1 cellular context compared by ENCODE assay signal in genomic region chr4:152536545-152537182, GRCh38.
A peak's percentile ranks its signal among the peaks of the same experiment; 100 is the strongest.
TF ChIP-seq lines count a peak whose summit lies in the region.

No MANE protein-coding gene starts in this region.

TF ChIP-seq in HepG2, 621 proteins besides CTCF, POLR2A, EP300 and RAD21 (continued from another document and continues in another):
- 0 out of 2 replicates have a peak, but pooled peaks have one; percentile 74 for TF ChIP-seq ZNF605 (CRISPR knock-in tag; IDR thresholded peaks at IDR 0.05)
- TF ChIP-seq, protein P1, sequence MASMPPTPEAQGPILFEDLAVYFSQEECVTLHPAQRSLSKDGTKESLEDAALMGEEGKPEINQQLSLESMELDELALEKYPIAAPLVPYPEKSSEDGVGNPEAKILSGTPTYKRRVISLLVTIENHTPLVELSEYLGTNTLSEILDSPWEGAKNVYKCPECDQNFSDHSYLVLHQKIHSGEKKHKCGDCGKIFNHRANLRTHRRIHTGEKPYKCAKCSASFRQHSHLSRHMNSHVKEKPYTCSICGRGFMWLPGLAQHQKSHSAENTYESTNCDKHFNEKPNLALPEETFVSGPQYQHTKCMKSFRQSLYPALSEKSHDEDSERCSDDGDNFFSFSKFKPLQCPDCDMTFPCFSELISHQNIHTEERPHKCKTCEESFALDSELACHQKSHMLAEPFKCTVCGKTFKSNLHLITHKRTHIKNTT (CRISPR knock-in tag; IDR thresholded peaks at IDR 0.05): no peak
- TF ChIP-seq CREB1 (IDR thresholded peaks at IDR 0.05): no peak
- no peak for TF ChIP-seq CREB1 (CRISPR knock-in tag; IDR thresholded peaks at IDR 0.05)
- no peak for TF ChIP-seq ZFP82 (CRISPR knock-in tag; IDR thresholded peaks at IDR 0.05; ENCODE audit: borderline replicate concordance)
- TF ChIP-seq TOPORS (CRISPR knock-in tag; IDR thresholded peaks at IDR 0.05): no peak
- TF ChIP-seq REPIN1 (CRISPR knock-in tag; IDR thresholded peaks at IDR 0.05; ENCODE audit: borderline replicate concordance, low read depth): peak; percentile 4; the same call in 1 of the 2 replicates
- no peak for TF ChIP-seq REST (IDR thresholded peaks at IDR 0.05; ENCODE audit: borderline replicate concordance in 1 of 2, low read depth in 1 of 2, low read length in 2 of 2)
- TF ChIP-seq ZSCAN20 (CRISPR knock-in tag; IDR thresholded peaks at IDR 0.05; ENCODE audit: borderline replicate concordance): no peak
- TF ChIP-seq HOXA9 (CRISPR knock-in tag; IDR thresholded peaks at IDR 0.05; ENCODE audit: borderline replicate concordance): peak; percentile 16; the same call in 1 of the 2 replicates
- no peak for TF ChIP-seq ISL2 (CRISPR knock-in tag; IDR thresholded peaks at IDR 0.05)
- TF ChIP-seq ELF4 (CRISPR knock-in tag; IDR thresholded peaks at IDR 0.05; ENCODE audit: borderline replicate concordance): peak; percentile 81
- no peak for TF ChIP-seq ZNF329 (CRISPR knock-in tag; IDR thresholded peaks at IDR 0.05; ENCODE audit: low read depth)
- 0 out of 2 replicates have a peak, but pooled peaks have one; percentile 3 for TF ChIP-seq TAF1 (CRISPR knock-in tag; IDR thresholded peaks at IDR 0.05)
- TF ChIP-seq E2F2 (CRISPR knock-in tag; IDR thresholded peaks at IDR 0.05; ENCODE audit: borderline replicate concordance): no peak
- TF ChIP-seq ESRRA (CRISPR knock-in tag; IDR thresholded peaks at IDR 0.05; ENCODE audit: low read depth): no peak
- 0 out of 2 replicates have a peak, but pooled peaks have one; percentile 10 for TF ChIP-seq ZNF564 (CRISPR knock-in tag; IDR thresholded peaks at IDR 0.05)
- TF ChIP-seq ZNF256 (CRISPR knock-in tag; conservative IDR thresholded peaks at IDR 0.05): no peak
- no peak for TF ChIP-seq TP53 (CRISPR knock-in tag; conservative IDR thresholded peaks at IDR 0.05)
- no peak for TF ChIP-seq SATB2 (CRISPR knock-in tag; IDR thresholded peaks at IDR 0.05)
- no peak for TF ChIP-seq ZNF7 (CRISPR knock-in tag; IDR thresholded peaks at IDR 0.05)
- 0 out of 2 replicates have a peak, but pooled peaks have one; percentile 20 for TF ChIP-seq ZNF691 (CRISPR knock-in tag; IDR thresholded peaks at IDR 0.05; ENCODE audit: borderline replicate concordance, low read depth)
- no peak for TF ChIP-seq ZNF768 (CRISPR knock-in tag; IDR thresholded peaks at IDR 0.05)
- no peak for TF ChIP-seq CHD4 (IDR thresholded peaks at IDR 0.05; ENCODE audit: borderline replicate concordance, low read length)
- no peak for TF ChIP-seq SP2 (CRISPR knock-in tag; IDR thresholded peaks at IDR 0.05)
- TF ChIP-seq, protein P2, sequence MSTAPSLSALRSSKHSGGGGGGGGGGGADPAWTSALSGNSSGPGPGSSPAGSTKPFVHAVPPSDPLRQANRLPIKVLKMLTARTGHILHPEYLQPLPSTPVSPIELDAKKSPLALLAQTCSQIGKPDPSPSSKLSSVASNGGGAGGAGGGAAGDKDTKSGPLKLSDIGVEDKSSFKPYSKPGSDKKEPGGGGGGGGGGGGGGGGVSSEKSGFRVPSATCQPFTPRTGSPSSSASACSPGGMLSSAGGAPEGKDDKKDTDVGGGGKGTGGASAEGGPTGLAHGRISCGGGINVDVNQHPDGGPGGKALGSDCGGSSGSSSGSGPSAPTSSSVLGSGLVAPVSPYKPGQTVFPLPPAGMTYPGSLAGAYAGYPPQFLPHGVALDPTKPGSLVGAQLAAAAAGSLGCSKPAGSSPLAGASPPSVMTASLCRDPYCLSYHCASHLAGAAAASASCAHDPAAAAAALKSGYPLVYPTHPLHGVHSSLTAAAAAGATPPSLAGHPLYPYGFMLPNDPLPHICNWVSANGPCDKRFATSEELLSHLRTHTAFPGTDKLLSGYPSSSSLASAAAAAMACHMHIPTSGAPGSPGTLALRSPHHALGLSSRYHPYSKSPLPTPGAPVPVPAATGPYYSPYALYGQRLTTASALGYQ (CRISPR knock-in tag; IDR thresholded peaks at IDR 0.05): no peak
- peak; percentile 17; the same call in 1 of the 2 replicates for TF ChIP-seq MTA1 (CRISPR knock-in tag; IDR thresholded peaks at IDR 0.05; ENCODE audit: borderline replicate concordance)
- no peak for TF ChIP-seq ZNF468 (CRISPR knock-in tag; IDR thresholded peaks at IDR 0.05)
- no peak for TF ChIP-seq SUZ12 (IDR thresholded peaks at IDR 0.05; ENCODE audit: low read depth, low read length)
- TF ChIP-seq HCFC1 (IDR thresholded peaks at IDR 0.05; ENCODE audit: low read depth, low read length): no peak
- TF ChIP-seq ZNF446 (CRISPR knock-in tag; IDR thresholded peaks at IDR 0.05): no peak
- TF ChIP-seq, protein P3, sequence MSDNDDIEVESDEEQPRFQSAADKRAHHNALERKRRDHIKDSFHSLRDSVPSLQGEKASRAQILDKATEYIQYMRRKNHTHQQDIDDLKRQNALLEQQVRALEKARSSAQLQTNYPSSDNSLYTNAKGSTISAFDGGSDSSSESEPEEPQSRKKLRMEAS (IDR thresholded peaks at IDR 0.05): peak; percentile 72
- no peak for TF ChIP-seq ATF2 (CRISPR knock-in tag; IDR thresholded peaks at IDR 0.05)
- TF ChIP-seq ZNF143 (CRISPR knock-in tag; IDR thresholded peaks at IDR 0.05): no peak
- TF ChIP-seq ZNF512B (CRISPR knock-in tag; IDR thresholded peaks at IDR 0.05; ENCODE audit: borderline replicate concordance): no peak
- no peak for TF ChIP-seq PCBP2 (optimal IDR thresholded peaks at IDR 0.05; ENCODE audit: low read depth, low read length, poor library complexity, severe bottlenecking)
- TF ChIP-seq TCF12 (IDR thresholded peaks at IDR 0.05): no peak
- TF ChIP-seq TCF12 (CRISPR knock-in tag; IDR thresholded peaks at IDR 0.05): no peak
- TF ChIP-seq MEF2D (CRISPR knock-in tag; IDR thresholded peaks at IDR 0.05): no peak
- TF ChIP-seq, protein P4, sequence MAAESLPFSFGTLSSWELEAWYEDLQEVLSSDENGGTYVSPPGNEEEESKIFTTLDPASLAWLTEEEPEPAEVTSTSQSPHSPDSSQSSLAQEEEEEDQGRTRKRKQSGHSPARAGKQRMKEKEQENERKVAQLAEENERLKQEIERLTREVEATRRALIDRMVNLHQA (CRISPR knock-in tag; IDR thresholded peaks at IDR 0.05): no peak
- TF ChIP-seq ZSCAN31 (CRISPR knock-in tag; IDR thresholded peaks at IDR 0.05; ENCODE audit: low read depth): peak; percentile 92
- TF ChIP-seq, protein P5, sequence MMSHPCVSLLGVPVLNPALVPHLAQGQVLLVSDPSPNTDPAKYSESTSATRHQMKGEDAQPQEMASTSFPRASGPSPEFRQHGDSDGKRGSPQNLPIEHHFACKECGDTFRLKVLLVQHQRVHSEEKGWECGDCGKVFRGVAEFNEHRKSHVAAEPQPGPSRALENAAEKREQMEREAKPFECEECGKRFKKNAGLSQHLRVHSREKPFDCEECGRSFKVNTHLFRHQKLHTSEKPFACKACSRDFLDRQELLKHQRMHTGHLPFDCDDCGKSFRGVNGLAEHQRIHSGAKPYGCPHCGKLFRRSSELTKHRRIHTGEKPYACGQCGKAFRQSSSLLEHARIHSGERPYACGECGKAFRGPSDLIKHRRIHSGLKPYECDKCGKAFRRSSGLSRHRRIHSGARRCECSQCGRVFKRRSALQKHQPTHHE (CRISPR knock-in tag; IDR thresholded peaks at IDR 0.05; ENCODE audit: borderline replicate concordance): no peak
- TF ChIP-seq, protein P6, sequence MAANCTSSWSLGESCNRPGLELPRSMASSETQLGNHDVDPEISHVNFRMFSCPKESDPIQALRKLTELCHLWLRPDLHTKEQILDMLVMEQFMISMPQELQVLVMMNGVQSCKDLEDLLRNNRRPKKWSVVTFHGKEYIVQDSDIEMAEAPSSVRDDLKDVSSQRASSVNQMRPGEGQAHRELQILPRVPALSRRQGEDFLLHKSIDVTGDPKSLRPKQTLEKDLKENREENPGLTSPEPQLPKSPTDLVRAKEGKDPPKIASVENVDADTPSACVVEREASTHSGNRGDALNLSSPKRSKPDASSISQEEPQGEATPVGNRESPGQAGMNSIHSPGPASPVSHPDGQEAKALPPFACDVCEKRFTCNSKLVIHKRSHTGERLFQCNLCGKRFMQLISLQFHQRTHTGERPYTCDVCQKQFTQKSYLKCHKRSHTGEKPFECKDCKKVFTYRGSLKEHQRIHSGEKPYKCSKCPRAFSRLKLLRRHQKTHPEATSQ (CRISPR knock-in tag; IDR thresholded peaks at IDR 0.05; ENCODE audit: borderline replicate concordance): 0 out of 2 replicates have a peak, but pooled peaks have one; percentile 75
- no peak; the same call in 1 of the 2 replicates for TF ChIP-seq ZNF317 (CRISPR knock-in tag; IDR thresholded peaks at IDR 0.05)
- TF ChIP-seq, protein P7, sequence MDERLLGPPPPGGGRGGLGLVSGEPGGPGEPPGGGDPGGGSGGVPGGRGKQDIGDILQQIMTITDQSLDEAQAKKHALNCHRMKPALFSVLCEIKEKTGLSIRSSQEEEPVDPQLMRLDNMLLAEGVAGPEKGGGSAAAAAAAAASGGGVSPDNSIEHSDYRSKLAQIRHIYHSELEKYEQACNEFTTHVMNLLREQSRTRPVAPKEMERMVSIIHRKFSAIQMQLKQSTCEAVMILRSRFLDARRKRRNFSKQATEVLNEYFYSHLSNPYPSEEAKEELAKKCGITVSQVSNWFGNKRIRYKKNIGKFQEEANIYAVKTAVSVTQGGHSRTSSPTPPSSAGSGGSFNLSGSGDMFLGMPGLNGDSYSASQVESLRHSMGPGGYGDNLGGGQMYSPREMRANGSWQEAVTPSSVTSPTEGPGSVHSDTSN (CRISPR knock-in tag; IDR thresholded peaks at IDR 0.05): no peak
- no peak for TF ChIP-seq ZNF460 (CRISPR knock-in tag; IDR thresholded peaks at IDR 0.05; ENCODE audit: borderline replicate concordance)
- TF ChIP-seq, protein P8, sequence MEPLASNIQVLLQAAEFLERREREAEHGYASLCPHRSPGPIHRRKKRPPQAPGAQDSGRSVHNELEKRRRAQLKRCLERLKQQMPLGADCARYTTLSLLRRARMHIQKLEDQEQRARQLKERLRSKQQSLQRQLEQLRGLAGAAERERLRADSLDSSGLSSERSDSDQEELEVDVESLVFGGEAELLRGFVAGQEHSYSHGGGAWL (CRISPR knock-in tag; IDR thresholded peaks at IDR 0.05): no peak
